8 cellular contexts compared by ENCODE assay signal in genomic region chr2:227472265-227473018, GRCh38. TPM values are rescaled to one million over a fixed set of nuclear protein-coding genes. Genes with fewer than 3 reads are reported as not detected.
DNase-seq lines count a peak whose midpoint lies in the region; ATAC-seq and TF ChIP-seq lines count a peak whose summit lies in the region.

No MANE protein-coding gene starts in this region.

- H3K4me3 ChIP-seq in AG09309 (ENCODE audit: control insufficient read depth, low read depth, low read length) (peak overlapping the region; percentile 79), breast epithelium (peak overlapping the region; percentile 96 to 98 (median 96))

- DNase-seq in AG09309 (ENCODE audit: low read depth) (no peak), T-cell (peak in 31 of 34 experiments; percentile 11 to 51 (median 30)), breast epithelium (ENCODE audit: low spot score in 2 of 2) (no peak), iris pigment epithelial cell (ENCODE audit: low read depth) (peak; percentile 65), NCI-H2081 treated with DMSO at 0.1 percent for 48 hours (lab: John Stamatoyannopoulos, UW) (no peak)
- peak; percentile 60 to 63 for DNase-seq in stimulated activated CD4-positive, alpha-beta T cell treated with anti-CD3 and anti-CD28 coated beads, Interleukin-2, amount 100 ng/mL, for 24 hours

- H3K36me3 Mint-ChIP-seq in T-cell = no peaks in the 10 kb centered on the region

- POLR2A ChIA-PET in T-cell (lab: Charles Lee) = interaction anchor here (0.6 kb wide), 2 partner anchors 47 to 1050 kb away, joined by 3 to 9 read pairs; no protein-coding TSS in a partner anchor

- H3K9me3 Mint-ChIP-seq in T-cell = no peaks in the 10 kb centered on the region

- H3K4me3 Mint-ChIP-seq in T-cell = peak overlapping the region; percentile 84 to 92 (median 90)

- CTCF ChIA-PET in T-cell (lab: Charles Lee) = interaction anchor here (0.6 to 1.6 kb wide), 6 partner anchors 8 to 936 kb away, joined by 3 to 6 read pairs (median 4); no protein-coding TSS in a partner anchor

- peak overlapping the region in 1 of 2 donors; percentile 77 for H3K27ac Mint-ChIP-seq in T-cell

- intact Hi-C loops in breast epithelium (cut with DNase I; ENCODE audit: low total_unique reads) = no loop called here

- peak overlapping the region; percentile 92 to 95 for H3K27ac ChIP-seq in breast epithelium

- TF ChIP-seq POLR2A in breast epithelium (IDR thresholded peaks at IDR 0.05) = no peak

- ATAC-seq in GM19023 (IDR thresholded peaks at IDR 0.05; ENCODE audit: unreplicated experiment) (peak; percentile 76), HG03097 (IDR thresholded peaks at IDR 0.05; ENCODE audit: low FRiP score, unreplicated experiment) (peak; percentile 64), T-cell (replicated peaks in 1 of 4) (peak; percentile 68 to 73 (median 72))

- no peak for TF ChIP-seq CTCF in AG09309 (IDR thresholded peaks at IDR 0.05; ENCODE audit: control insufficient read depth, insufficient read depth, low read depth, low read length, missing control alignments)
- TF ChIP-seq CTCF in breast epithelium (IDR thresholded peaks at IDR 0.05) = no peak

- peaks cover 0 to 15% of the 10 kb centered on the region in 2 donors for H3K4me1 ChIP-seq in breast epithelium

- H3K4me1 Mint-ChIP-seq in T-cell = peaks cover 48 to 58% (median 55%) of the 10 kb centered on the region in 3 donors

- no peaks in the 10 kb centered on the region for H3K9me3 ChIP-seq in breast epithelium

- no peaks in the 10 kb centered on the region for H3K27me3 ChIP-seq in breast epithelium

- no peaks in the 10 kb centered on the region for H3K27me3 Mint-ChIP-seq in T-cell

- no peaks in the 10 kb centered on the region for H3K36me3 ChIP-seq in breast epithelium

RNA-seq across cellular contexts. Expression of gene AGFG1, which starts 0.5 kb away (rescaled TPM):
- total RNA-seq in T-cell = 10 to 100 TPM; 48.6 to 61.4 (median 53.1) TPM
- total RNA-seq in breast epithelium = 100 to 1,000 TPM in 1 of 3 donors, 10 to 100 TPM in 2; 77.0 to 145 (median 78.4) TPM

Comparison
In these comparisons a context has a peak if more than half of its experiments do, and no peak if none do; other contexts are left out.
1. DNase-seq: peak in T-cell (31 of 34), iris pigment epithelial cell (single experiment) and stimulated activated CD4-positive, alpha-beta T cell treated with anti-CD3 and anti-CD28 coated beads, Interleukin-2, amount 100 ng/mL, for 24 hours (2 of 2); none in AG09309 (single experiment), breast epithelium (0 of 2) and NCI-H2081 treated with DMSO at 0.1 percent for 48 hours (single experiment).
2. Peak in every context shown above with its lines, with median percentiles within 50 percentile points of each other: ATAC-seq.